In genomic region chr14:73884438-73885190, GRCh38 we compare ENCODE assay signal across 13 cellular contexts. TPM values are rescaled to one million over a fixed set of nuclear protein-coding genes. Genes with fewer than 3 reads are reported as not detected.
A peak's percentile ranks its signal among the peaks of the same experiment; 100 is the strongest.
DNase-seq lines count a peak whose midpoint lies in the region; ATAC-seq, FAIRE-seq and TF ChIP-seq lines count a peak whose summit lies in the region.
"Had no signal": no experiment of that assay in that cellular context is flagged by ENCODE, and none has a peak within 500 bp of the region (broad histone marks: within the 10 kb centered on the region; RNA-seq: fewer than 3 reads in every experiment).

No MANE protein-coding gene starts in this region.

- no peaks in the 10 kb centered on the region for H3K9me3 ChIP-seq in Karpas-422 (ENCODE audit: low read length)
- H3K9me3 ChIP-seq in K562 (replicated peaks; ENCODE audit: control insufficient read depth, insufficient read depth, low read depth, low read length) = no peaks in the 10 kb centered on the region
- no peaks in the 10 kb centered on the region for H3K9me3 ChIP-seq in psoas muscle
- H3K9me3 ChIP-seq: ovary had no signal

- no peak for DNase-seq in activated CD4-positive, alpha-beta T cell treated with anti-CD3 and anti-CD28 coated beads, Interleukin-2, amount 10 ng/mL, durations not matched to agents 24 days and 14 days
- DNase-seq in activated CD4-positive, alpha-beta T cell treated with anti-CD3 and anti-CD28 coated beads, Interleukin-2, amount 50 U/mL, for 48 hours = no peak
- peak; percentile 57 for DNase-seq in Karpas-422
- no peak for DNase-seq in K562 (ENCODE audit: extremely low read depth in 1 of 4, low spot score in 3 of 4)
- no peak for DNase-seq in psoas muscle
- DNase-seq in NCI-H69 (lab: John Stamatoyannopoulos, UW) = no peak
- DNase-seq in stimulated activated CD4-positive, alpha-beta T cell treated with anti-CD3 and anti-CD28 coated beads, Interleukin-4, amount 100 ng/mL, for 4 hours = no peak
- DNase-seq: activated gamma-delta T cell; NCI-H1417; ovary; stimulated activated CD4-positive, alpha-beta T cell treated with anti-CD3 and anti-CD28 coated beads, Interleukin-2, amount 100 ng/mL, for 48 hours had no signal

- H3K27me3 Mint-ChIP-seq in activated CD4-positive, alpha-beta T cell treated with anti-CD3 and anti-CD28 coated beads, Interleukin-2, amount 10 ng/mL, durations not matched to agents 24 days and 14 days = no peaks in the 10 kb centered on the region

- no peaks in the 10 kb centered on the region for H3K9me2 ChIP-seq in Karpas-422 (replicated peaks; ENCODE audit: insufficient read depth, low read length)

- H3K79me2 ChIP-seq in Karpas-422 (ENCODE audit: low read length) = peaks cover 50% of the 10 kb centered on the region
- H3K79me2 ChIP-seq in K562 (ENCODE audit: control insufficient read depth, insufficient read depth, low read length) = peaks cover 44% of the 10 kb centered on the region

- WGBS in K562 (ENCODE audit: insufficient coverage, low coverage, missing lambda C conversion rate) = 29% methylated on average over 7 of the region's 8 CpGs
- WGBS in psoas muscle, 3 donors = 58 to 72% (median 66%) methylated on average over 8 of the region's 8 CpGs

- ATAC-seq in K562 (no peak), psoas muscle (no peak), HG03521 (IDR thresholded peaks at IDR 0.05; ENCODE audit: unreplicated experiment) (no peak)
- ATAC-seq: left lobe of liver had no signal

- peak overlapping the region; percentile 84 for H3K4me3 Mint-ChIP-seq in activated CD4-positive, alpha-beta T cell treated with anti-CD3 and anti-CD28 coated beads, Interleukin-2, amount 10 ng/mL, durations not matched to agents 24 days and 14 days

- no peak for TF ChIP-seq POLR2A in K562 (conservative IDR thresholded peaks at IDR 0.05)

- peak overlapping the region; percentile 76 for H3K4me2 ChIP-seq in Karpas-422 (ENCODE audit: low read depth, low read length, poor library complexity, severe bottlenecking)
- peak overlapping the region; percentile 94; the same call in 1 of the 2 replicates for H3K4me2 ChIP-seq in K562 (ENCODE audit: insufficient read depth, low read length)

- BruUV-seq in K562 (replicated peaks; lab: Mats Ljungman, UMichigan) = no TSS peak

- intact Hi-C loops in activated CD4-positive, alpha-beta T cell treated with anti-CD3 and anti-CD28 coated beads, Interleukin-2, amount 10 ng/mL, durations not matched to agents 24 days and 14 days (cut with micrococcal nuclease) = loop anchor here (5.0 kb wide), 4 partner anchors 142 to 392 kb away; partner anchors contain the start of genes PNMA1 and RIOX1
- intact Hi-C loops in K562 (cut with micrococcal nuclease) (loop anchor here (5.0 kb wide), 1 partner anchor 142 kb away; no protein-coding TSS in a partner anchor), psoas muscle (cut with DNase I) (loop anchor here in 1 of 2 donors (5.0 kb wide), 1 partner anchor 97 kb away; no protein-coding TSS in a partner anchor)

- peak overlapping the region; percentile 77 for H3K27ac ChIP-seq in Karpas-422 (ENCODE audit: low read length)
- H3K27ac ChIP-seq in K562 (ENCODE audit: extremely low read depth, low read depth, low read length) = no peak overlapping the region; the same call in 2 of the 3 replicates
- H3K27ac ChIP-seq in psoas muscle = peak overlapping the region; percentile 94

- peak; percentile 26 for FAIRE-seq in K562 (lab: Jason Lieb, UNC)

- no peak for TF ChIP-seq RAD21 in K562 (CRISPR knock-in tag; conservative IDR thresholded peaks at IDR 0.05 in 1 of 2, IDR thresholded peaks at IDR 0.05 in 1 of 2)

- TF ChIP-seq CTCF in K562 (IDR thresholded peaks at IDR 0.05 in 2 of 3, conservative IDR thresholded peaks at IDR 0.05 in 1 of 3; ENCODE audit: insufficient read depth in 2 of 3, low read depth in 1 of 3, low read length in 3 of 3) = no peak
- TF ChIP-seq CTCF in psoas muscle (IDR thresholded peaks at IDR 0.05) = no peak

- no peaks in the 10 kb centered on the region for H3K9me3 Mint-ChIP-seq in activated CD4-positive, alpha-beta T cell treated with anti-CD3 and anti-CD28 coated beads, Interleukin-2, amount 10 ng/mL, durations not matched to agents 24 days and 14 days

- POLR2A ChIA-PET in K562 (lab: Yijun Ruan, JAX) = no interaction called here

- no peak overlapping the region for H3K27ac Mint-ChIP-seq in activated CD4-positive, alpha-beta T cell treated with anti-CD3 and anti-CD28 coated beads, Interleukin-2, amount 10 ng/mL, durations not matched to agents 24 days and 14 days

- H3K27me3 ChIP-seq in Karpas-422 (ENCODE audit: low read length) = no peaks in the 10 kb centered on the region
- no peaks in the 10 kb centered on the region for H3K27me3 ChIP-seq in K562 (ENCODE audit: control insufficient read depth in 2 of 2, insufficient read depth in 2 of 2, low read length in 2 of 2)
- H3K27me3 ChIP-seq in psoas muscle (ENCODE audit: insufficient read depth in 3 of 3, low read length in 2 of 3) = no peaks in the 10 kb centered on the region
- H3K27me3 ChIP-seq: ovary had no signal

- in situ Hi-C loops in K562 (cut with MboI) = no loop called here

- no peak overlapping the region for H2AFZ ChIP-seq in Karpas-422 (ENCODE audit: low read length)
- no peak overlapping the region for H2AFZ ChIP-seq in K562 (ENCODE audit: low read depth, low read length)

- no peaks in the 10 kb centered on the region for H3K9me1 ChIP-seq in K562 (ENCODE audit: control insufficient read depth, insufficient read depth, low read length)

- no peaks in the 10 kb centered on the region for H3K36me3 ChIP-seq in Karpas-422 (ENCODE audit: insufficient read depth, low read length)
- 0 out of 3 replicates have a peak, but pooled peaks cover 2% of the 10 kb centered on the region for H3K36me3 ChIP-seq in K562 (ENCODE audit: control insufficient read depth, insufficient read depth, low read length)
- H3K36me3 ChIP-seq in psoas muscle (ENCODE audit: insufficient read depth in 1 of 2, low read depth in 1 of 2) = peaks cover 0 to 30% of the 10 kb centered on the region in 2 donors
- H3K36me3 ChIP-seq: ovary had no signal

- peaks cover 5% of the 10 kb centered on the region for H3K36me3 Mint-ChIP-seq in activated CD4-positive, alpha-beta T cell treated with anti-CD3 and anti-CD28 coated beads, Interleukin-2, amount 10 ng/mL, durations not matched to agents 24 days and 14 days (ENCODE audit: low read depth)

- H3K9ac ChIP-seq in Karpas-422 (ENCODE audit: low read length) = peak overlapping the region; percentile 89
- H3K9ac ChIP-seq in K562 (ENCODE audit: insufficient read depth in 1 of 2, low read depth in 2 of 2, low read length in 2 of 2) = no peak overlapping the region

- H3K4me1 ChIP-seq in Karpas-422 (ENCODE audit: low read length) (peaks cover 57% of the 10 kb centered on the region), K562 (replicated peaks in 1 of 2; ENCODE audit: control insufficient read depth in 2 of 2, insufficient read depth in 2 of 2, low read length in 2 of 2) (peaks cover 4 to 6% of the 10 kb centered on the region in 2 experiments; a peak in 4 of 5 replicates), psoas muscle (peaks cover 15% of the 10 kb centered on the region)

- H3K4me3 ChIP-seq in Karpas-422 (ENCODE audit: low read length) (peak overlapping the region; percentile 85), K562 (0 out of 2 replicates have a peak overlapping the region, but pooled peaks have one; percentile 86), psoas muscle (no peak overlapping the region)

- no peak for TF ChIP-seq EP300 in K562 (IDR thresholded peaks at IDR 0.05; ENCODE audit: low read length)

- H4K20me1 ChIP-seq in Karpas-422 (ENCODE audit: insufficient read depth, low read depth, low read length) (peaks cover 9% of the 10 kb centered on the region; the same call in 1 of the 2 replicates), K562 (replicated peaks; ENCODE audit: control insufficient read depth, insufficient read depth, low read length) (no peaks in the 10 kb centered on the region)

- CTCF ChIA-PET in K562 (lab: Yijun Ruan, JAX; ENCODE audit: low intra/inter-chr PET ratio) = no interaction called here

- H3K4me1 Mint-ChIP-seq in activated CD4-positive, alpha-beta T cell treated with anti-CD3 and anti-CD28 coated beads, Interleukin-2, amount 10 ng/mL, durations not matched to agents 24 days and 14 days = peaks cover 34% of the 10 kb centered on the region

RNA-seq across cellular contexts. Expression of gene ZNF410, which starts 2.0 kb away (rescaled TPM):
- total RNA-seq in activated CD4-positive, alpha-beta T cell treated with anti-CD3 and anti-CD28 coated beads, Interleukin-2, amount 10 ng/mL, durations not matched to agents 24 days and 14 days = 62.7 and 70.2 TPM in 2 replicates
- total RNA-seq in Karpas-422 (2014; rRNA removed; shearing (Covaris generic); ENCODE audit: low replicate concordance) = 63.5 and 73.8 TPM in 2 replicates
- 82.2 and 124 TPM in 2 replicates for total RNA-seq in K562 (2011; cell fraction: chromatin; rRNA removed; ENCODE audit: low replicate concordance)
- 42.0 and 47.6 TPM in 2 replicates for total RNA-seq in K562 (2011; cell fraction: nucleolus; rRNA removed)
- 76.8 and 107 TPM in 2 replicates for total RNA-seq in K562 (2011; cell fraction: nucleoplasm; rRNA removed)
- total RNA-seq in K562 (2014; rRNA removed) = 25.9 and 26.2 TPM in 2 replicates
- 42.0 and 46.1 TPM in 2 replicates for total RNA-seq in K562 (2014; rRNA removed; fragmentation: Illumina TruSeq; extraction: Trizol)
- 35.9 and 38.7 TPM in 2 replicates for total RNA-seq in K562 (2015; rRNA removed; fragmentation: Illumina TruSeq; extraction: Trizol)
- 28.2 and 30.0 TPM in 2 replicates for total RNA-seq in K562 (2021)
- polyA plus RNA-seq in K562 (2011; rRNA removed) = 30.1 and 44.4 TPM in 2 replicates
- polyA plus RNA-seq in K562 (2011; cell fraction: cytosol; rRNA removed) = 13.9 and 19.9 TPM in 2 replicates
- polyA plus RNA-seq in K562 (2011; cell fraction: nucleus; rRNA removed) = 39.9 and 40.8 TPM in 2 replicates
- polyA plus RNA-seq in K562 (2012) = 23.1 and 27.2 TPM in 2 replicates
- polyA plus RNA-seq in K562 (2014; fragmentation: Illumina TruSeq; extraction: Trizol) = 35.3 and 36.9 TPM in 2 replicates
- polyA plus RNA-seq in K562 (2014; fragmentation: Nextera tagmentation; extraction: Ambion mirVana) = 10 to 100 TPM; 48.6 to 64.8 TPM
- polyA plus RNA-seq in K562 (2014; rRNA removed) = 20.5 and 29.1 TPM in 2 replicates
- polyA minus RNA-seq in K562 (2011; rRNA and poly(A)+ RNA removed) = 54.5 and 55.0 TPM in 2 replicates
- polyA minus RNA-seq in K562 (2011; cell fraction: cytosol; rRNA and poly(A)+ RNA removed) = 14.1 and 20.9 TPM in 2 replicates
- polyA minus RNA-seq in K562 (2011; cell fraction: nucleus; rRNA and poly(A)+ RNA removed) = 26.0 and 43.7 TPM in 2 replicates
- total RNA-seq in psoas muscle = 10 to 100 TPM; 13.1 to 22.7 (median 21.1) TPM
- polyA plus RNA-seq in psoas muscle = 10 to 100 TPM; 16.0 to 40.6 (median 26.9) TPM

RNA-seq across cellular contexts. Expression of gene PTGR2, which starts 33.0 kb away (rescaled TPM):
- 1.5 and 2.1 TPM in 2 replicates for total RNA-seq in activated CD4-positive, alpha-beta T cell treated with anti-CD3 and anti-CD28 coated beads, Interleukin-2, amount 10 ng/mL, durations not matched to agents 24 days and 14 days
- total RNA-seq in Karpas-422 (2014; rRNA removed; shearing (Covaris generic); ENCODE audit: low replicate concordance) = 10.0 and 11.3 TPM in 2 replicates
- 17.5 and 53.7 TPM in 2 replicates for total RNA-seq in K562 (2011; cell fraction: chromatin; rRNA removed; ENCODE audit: low replicate concordance)
- 9.3 and 11.4 TPM in 2 replicates for total RNA-seq in K562 (2011; cell fraction: nucleolus; rRNA removed)
- total RNA-seq in K562 (2011; cell fraction: nucleoplasm; rRNA removed) = 25.7 and 35.0 TPM in 2 replicates
- total RNA-seq in K562 (2014; rRNA removed) = 5.2 and 7.4 TPM in 2 replicates
- total RNA-seq in K562 (2014; rRNA removed; fragmentation: Illumina TruSeq; extraction: Trizol) = 11.0 and 11.1 TPM in 2 replicates
- total RNA-seq in K562 (2015; rRNA removed; fragmentation: Illumina TruSeq; extraction: Trizol) = 8.6 and 9.6 TPM in 2 replicates
- total RNA-seq in K562 (2021) = 8.8 and 9.4 TPM in 2 replicates
- polyA plus RNA-seq in K562 (2011; rRNA removed) = 15.9 and 23.0 TPM in 2 replicates
- polyA plus RNA-seq in K562 (2011; cell fraction: cytosol; rRNA removed) = 2.3 and 4.8 TPM in 2 replicates
- polyA plus RNA-seq in K562 (2011; cell fraction: nucleus; rRNA removed) = 8.3 and 14.0 TPM in 2 replicates
- polyA plus RNA-seq in K562 (2012) = 7.3 and 8.6 TPM in 2 replicates
- 16.8 and 17.5 TPM in 2 replicates for polyA plus RNA-seq in K562 (2014; fragmentation: Illumina TruSeq; extraction: Trizol)
- polyA plus RNA-seq in K562 (2014; fragmentation: Nextera tagmentation; extraction: Ambion mirVana) = 10 to 100 TPM; 13.0 to 20.1 TPM
- 12.2 and 13.0 TPM in 2 replicates for polyA plus RNA-seq in K562 (2014; rRNA removed)
- polyA minus RNA-seq in K562 (2011; rRNA and poly(A)+ RNA removed) = 14.2 and 15.6 TPM in 2 replicates
- 3.5 and 3.9 TPM in 2 replicates for polyA minus RNA-seq in K562 (2011; cell fraction: cytosol; rRNA and poly(A)+ RNA removed)
- polyA minus RNA-seq in K562 (2011; cell fraction: nucleus; rRNA and poly(A)+ RNA removed) = 6.3 and 10.4 TPM in 2 replicates
- 10 to 100 TPM; 12.3 to 23.8 (median 20.4) TPM for total RNA-seq in psoas muscle
- polyA plus RNA-seq in psoas muscle = 10 to 100 TPM in 2 of 3 donors, 1 to 10 TPM in 1; 7.9 to 11.5 (median 11.2) TPM
